In genomic region chr15:74283366-74283765, GRCh38 we compare ENCODE assay signal across 16 cellular contexts. TPM values are rescaled to one million over a fixed set of nuclear protein-coding genes. Genes with fewer than 3 reads are reported as not detected.
DNase-seq lines count a peak whose midpoint lies in the region; TF ChIP-seq lines count a peak whose summit lies in the region.
"Had no signal": no experiment of that assay in that cellular context is flagged by ENCODE, and none has a peak within 500 bp of the region (broad histone marks: within the 10 kb centered on the region; RNA-seq: fewer than 3 reads in every experiment).

No MANE protein-coding gene starts in this region.

- CTCF ChIA-PET in A673 (lab: Charles Lee) = interaction anchor here (1.1 kb wide), 1 partner anchor 24 kb away, joined by 3 read pairs; no protein-coding TSS in a partner anchor

- no peak for TF ChIP-seq CTCF in A673 (conservative IDR thresholded peaks at IDR 0.05; ENCODE audit: low read depth, low read length)
- TF ChIP-seq CTCF in glutamatergic neuron (IDR thresholded peaks at IDR 0.05; ENCODE audit: partially characterized antibody, unreplicated experiment) = no peak
- no peak for TF ChIP-seq CTCF in progenitor cell of endocrine pancreas (IDR thresholded peaks at IDR 0.05; ENCODE audit: unreplicated experiment)

- peaks cover 8% of the 10 kb centered on the region for H3K9me3 Mint-ChIP-seq in glutamatergic neuron (ENCODE audit: unreplicated experiment)
- no peaks in the 10 kb centered on the region for H3K9me3 Mint-ChIP-seq in progenitor cell of endocrine pancreas (ENCODE audit: low read depth)
- H3K9me3 Mint-ChIP-seq: CD14-positive monocyte had no signal

- H3K27me3 ChIP-seq in A673 (replicated peaks; ENCODE audit: insufficient read depth, low read depth, low read length, poor library complexity) = no peaks in the 10 kb centered on the region
- H3K27me3 ChIP-seq in HAP-1 (ENCODE audit: low read depth) = peaks cover 88% of the 10 kb centered on the region
- H3K27me3 ChIP-seq: Peyer's patch had no signal

- POLR2A ChIA-PET in A673 (lab: Charles Lee; ENCODE audit: low non-redundant PET) = no interaction called here

- H3K4me1 Mint-ChIP-seq in glutamatergic neuron (ENCODE audit: low read depth, unreplicated experiment) = peaks cover 29% of the 10 kb centered on the region
- no peaks in the 10 kb centered on the region for H3K4me1 Mint-ChIP-seq in progenitor cell of endocrine pancreas (ENCODE audit: low read depth)
- H3K4me1 Mint-ChIP-seq: CD14-positive monocyte had no signal

- no TSS peak for BruUV-seq in A673 (replicated peaks; lab: Mats Ljungman, UMichigan)

- H3K4me3 ChIP-seq in A673 (ENCODE audit: low read depth, low read length, poor library complexity, severe bottlenecking) = no peak overlapping the region
- no peak overlapping the region for H3K4me3 ChIP-seq in HAP-1
- H3K4me3 ChIP-seq: Peyer's patch, SK-N-MC had no signal

- H3K9me3 ChIP-seq in A673 (ENCODE audit: low read depth, low read length, poor library complexity, severe bottlenecking) (no peaks in the 10 kb centered on the region), HAP-1 (no peaks in the 10 kb centered on the region)
- H3K9me3 ChIP-seq: Peyer's patch had no signal

- H3K36me3 ChIP-seq in A673 (ENCODE audit: insufficient read depth, low read length, poor library complexity, severe bottlenecking) (no peaks in the 10 kb centered on the region), HAP-1 (replicated peaks) (no peaks in the 10 kb centered on the region)
- H3K36me3 ChIP-seq: Peyer's patch had no signal

- no peak overlapping the region for H3K27ac ChIP-seq in A673 (ENCODE audit: low read depth, low read length, poor library complexity, severe bottlenecking)
- H3K27ac ChIP-seq: Peyer's patch, SK-N-MC had no signal

- DNase-seq in A673 (ENCODE audit: low spot score) (peak; percentile 80), HAP-1 (ENCODE audit: low spot score in 2 of 2) (peak; percentile 40 to 61), NCI-H524 (lab: John Stamatoyannopoulos, UW) (peak; percentile 94 to 97), glutamatergic neuron (no peak), LoVo (ENCODE audit: low spot score) (no peak), progenitor cell of endocrine pancreas (ENCODE audit: low spot score, unreplicated experiment) (no peak), NCI-H345 (lab: John Stamatoyannopoulos, UW) (no peak)
- DNase-seq in activated CD4-positive, alpha-beta T cell treated with anti-CD3 and anti-CD28 coated beads for 1 hour = no peak
- DNase-seq: COR-L47, KG1, NCI-H226, Peyer's patch, Right ventricle myocardium superior had no signal

- H3K36me3 Mint-ChIP-seq in glutamatergic neuron (ENCODE audit: unreplicated experiment) (no peaks in the 10 kb centered on the region), progenitor cell of endocrine pancreas (ENCODE audit: insufficient read depth) (no peaks in the 10 kb centered on the region)
- H3K36me3 Mint-ChIP-seq: CD14-positive monocyte had no signal

- in situ Hi-C loops in HAP-1 (cut with MboI; ENCODE audit: low sequenced_read_pairs) = no loop called here

- peaks cover 17% of the 10 kb centered on the region for H3K4me1 ChIP-seq in A673 (ENCODE audit: insufficient read depth, low read length, poor library complexity, severe bottlenecking)
- H3K4me1 ChIP-seq in HAP-1 = no peaks in the 10 kb centered on the region
- H3K4me1 ChIP-seq: Peyer's patch had no signal

- H3K27ac Mint-ChIP-seq in glutamatergic neuron (ENCODE audit: unreplicated experiment) (peak overlapping the region; percentile 59), progenitor cell of endocrine pancreas (no peak overlapping the region)
- H3K27ac Mint-ChIP-seq: CD14-positive monocyte had no signal

- H3K27me3 Mint-ChIP-seq in glutamatergic neuron (ENCODE audit: unreplicated experiment) (peaks cover 20% of the 10 kb centered on the region), progenitor cell of endocrine pancreas (peaks cover 54% of the 10 kb centered on the region)

- intact Hi-C loops in A673 (cut with micrococcal nuclease; ENCODE audit: unreplicated experiment) = no loop called here

- peak overlapping the region; percentile 65 for H3K4me3 Mint-ChIP-seq in glutamatergic neuron (ENCODE audit: unreplicated experiment)
- no peak overlapping the region for H3K4me3 Mint-ChIP-seq in progenitor cell of endocrine pancreas (ENCODE audit: low read depth)
- H3K4me3 Mint-ChIP-seq: CD14-positive monocyte had no signal

RNA-seq across cellular contexts. Expression of gene CCDC33, which starts 47.2 kb away (rescaled TPM):
- total RNA-seq in A673 (2021) = not detected in 2 replicates
- total RNA-seq in glutamatergic neuron (ENCODE audit: unreplicated experiment) = 0.49 TPM
- total RNA-seq in progenitor cell of endocrine pancreas = 0.84 and 2.0 TPM in 2 replicates
- total RNA-seq: HepG2, Right ventricle myocardium superior had no signal

Comparison
In these comparisons a context has a peak if more than half of its experiments do, and no peak if none do; other contexts are left out.
1. DNase-seq: peak in A673 (single experiment), HAP-1 (2 of 2) and NCI-H524 (2 of 2); none in glutamatergic neuron (single experiment), LoVo (single experiment), activated CD4-positive, alpha-beta T cell treated with anti-CD3 and anti-CD28 coated beads for 1 hour (single experiment), progenitor cell of endocrine pancreas (single experiment) and NCI-H345 (single experiment).